9 cellular contexts compared by ENCODE assay signal in the genomic region with DNA sequence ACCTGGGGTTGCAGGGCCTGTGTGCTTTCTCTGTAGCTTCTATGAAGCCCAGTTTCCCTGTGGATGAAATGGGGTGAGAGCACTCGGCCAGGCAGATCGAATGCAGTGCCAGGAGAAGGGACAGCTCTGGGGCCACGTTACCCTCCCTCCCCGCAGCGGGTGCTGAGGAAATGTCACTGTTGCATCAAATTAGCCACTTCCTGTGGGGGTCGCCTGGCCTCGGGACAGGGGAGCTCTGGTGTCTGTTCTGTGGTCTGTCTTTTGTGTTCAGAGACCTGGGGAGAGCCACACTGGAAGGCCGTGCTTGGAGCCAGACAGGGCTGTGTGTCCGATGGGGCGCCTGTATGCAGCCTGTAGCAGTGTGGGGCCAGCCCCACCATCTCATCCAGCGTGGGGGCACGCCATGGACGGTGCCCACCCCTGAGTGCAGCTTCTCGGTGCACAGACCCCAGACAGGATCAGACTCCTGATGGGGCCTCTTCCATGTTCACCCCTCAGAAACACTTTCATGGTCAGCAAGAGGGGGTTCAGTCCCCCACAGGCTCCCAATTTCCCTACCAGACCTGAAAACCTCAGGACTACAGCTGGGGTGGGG. TPM values are rescaled to one million over a fixed set of nuclear protein-coding genes. Genes with fewer than 3 reads are reported as not detected.
DNase-seq lines count a peak whose midpoint lies in the region; ATAC-seq and TF ChIP-seq lines count a peak whose summit lies in the region.
"Had no signal": no experiment of that assay in that cellular context is flagged by ENCODE, and none has a peak within 500 bp of the region (broad histone marks: within the 10 kb centered on the region; RNA-seq: fewer than 3 reads in every experiment).

No MANE protein-coding gene starts in this region.

- H3K4me3 ChIP-seq in MG63, result no peak overlapping the region

- no peaks in the 10 kb centered on the region for H3K9me3 Mint-ChIP-seq in activated B cell treated with CpG ODN at 0.5 μM for 24 hours
- H3K9me3 Mint-ChIP-seq in mesothelial cell of epicardium, result no peaks in the 10 kb centered on the region

- intact Hi-C loops in activated B cell treated with CpG ODN at 0.5 μM for 24 hours (cut with micrococcal nuclease), result no loop called here

- H3K4me3 Mint-ChIP-seq in activated B cell treated with CpG ODN at 0.5 μM for 24 hours, result peak overlapping the region; percentile 79
- H3K4me3 Mint-ChIP-seq in mesothelial cell of epicardium, result no peak overlapping the region

- DNase-seq in activated T-cell treated with anti-CD3 and anti-CD28 coated beads for 24 hours (ENCODE audit: low read depth), result peak; percentile 15
- DNase-seq in activated T-cell treated with anti-CD3 and anti-CD28 coated beads for 4 hours, result no peak
- no peak for DNase-seq in activated B cell treated with CpG ODN at 0.5 μM for 24 hours
- no peak for DNase-seq in mesothelial cell of epicardium (ENCODE audit: low spot score in 2 of 2, unreplicated experiment in 2 of 2)
- no peak for DNase-seq in ureter (ENCODE audit: low spot score)
- no peak for DNase-seq in amygdala (lab: John Stamatoyannopoulos, UW)
- no peak for DNase-seq in MG63

- H3K36me3 Mint-ChIP-seq in activated B cell treated with CpG ODN at 0.5 μM for 24 hours (ENCODE audit: low read depth) (peaks cover 5% of the 10 kb centered on the region), mesothelial cell of epicardium (peaks cover 3% of the 10 kb centered on the region)

- ATAC-seq in HG03378 (IDR thresholded peaks at IDR 0.05; ENCODE audit: unreplicated experiment) (peak; percentile 47), activated B cell treated with CpG ODN at 0.5 μM for 24 hours (ENCODE audit: low read depth) (peak; percentile 39)

- POLR2A ChIA-PET in activated B cell treated with CpG ODN at 0.5 μM for 24 hours (lab: Charles Lee), result interaction anchor here (0.6 to 1.8 kb wide), 8 partner anchors 13 to 224 kb away, joined by 3 to 22 read pairs (median 4); partner anchors contain the start of gene TTYH3

- no peaks in the 10 kb centered on the region for H3K27me3 ChIP-seq in MG63

- H3K4me1 Mint-ChIP-seq in activated B cell treated with CpG ODN at 0.5 μM for 24 hours (peaks cover 44% of the 10 kb centered on the region), mesothelial cell of epicardium (peaks cover 27% of the 10 kb centered on the region)

- peaks cover 14% of the 10 kb centered on the region for H3K36me3 ChIP-seq in MG63

- no peaks in the 10 kb centered on the region for H3K27me3 Mint-ChIP-seq in activated B cell treated with CpG ODN at 0.5 μM for 24 hours
- no peaks in the 10 kb centered on the region for H3K27me3 Mint-ChIP-seq in mesothelial cell of epicardium (ENCODE audit: low read depth)

- CTCF ChIA-PET in activated B cell treated with CpG ODN at 0.5 μM for 24 hours (lab: Charles Lee), result interaction anchor here (1.6 to 2.0 kb wide), 2 partner anchors 37 to 64 kb away, joined by 7 to 13 read pairs; no protein-coding TSS in a partner anchor

- TF ChIP-seq CTCF in activated B cell treated with CpG ODN at 0.5 μM for 24 hours (IDR thresholded peaks at IDR 0.05), result no peak
- no peak for TF ChIP-seq CTCF in mesothelial cell of epicardium (IDR thresholded peaks at IDR 0.05; ENCODE audit: unreplicated experiment)

- no peaks in the 10 kb centered on the region for H3K9me3 ChIP-seq in MG63

- H3K27ac Mint-ChIP-seq in activated B cell treated with CpG ODN at 0.5 μM for 24 hours (peak overlapping the region; percentile 76), mesothelial cell of epicardium (peak overlapping the region; percentile 77)

RNA-seq across cellular contexts. Expression of gene TTYH3, which starts 13.6 kb away (rescaled TPM):
- total RNA-seq in activated B cell treated with CpG ODN at 0.5 μM for 24 hours (20.7 and 25.4 TPM in 2 replicates), mesothelial cell of epicardium (282 to 296 TPM (median 282 TPM) in 3 replicates), ureter (32.3 TPM)
- 15.8 and 29.8 TPM in 2 replicates for total RNA-seq in MG63 (2014; rRNA removed; shearing (Covaris generic); ENCODE audit: low replicate concordance)

RNA-seq across cellular contexts. Expression of gene AMZ1, which starts 42.6 kb away (rescaled TPM):
- 5.9 and 8.3 TPM in 2 replicates for total RNA-seq in activated B cell treated with CpG ODN at 0.5 μM for 24 hours
- total RNA-seq in mesothelial cell of epicardium, result 0.05 to 0.49 TPM (median 0.13 TPM) in 3 replicates
- total RNA-seq in ureter, result 0.23 TPM
- 0.03 TPM in 1 of 2 replicates, not detected in the other for total RNA-seq in MG63 (2014; rRNA removed; shearing (Covaris generic); ENCODE audit: low replicate concordance)
- total RNA-seq: pulmonary artery endothelial cell had no signal
